ENCODE assay signal across 8 cellular contexts in genomic region chr14:60163741-60164140, GRCh38. TPM values are rescaled to one million over a fixed set of nuclear protein-coding genes. Genes with fewer than 3 reads are reported as not detected.
DNase-seq lines count a peak whose midpoint lies in the region; ATAC-seq and TF ChIP-seq lines count a peak whose summit lies in the region.

No MANE protein-coding gene starts in this region.

- H3K27me3 Mint-ChIP-seq in activated T-cell treated with anti-CD3 and anti-CD28 coated beads, Interleukin-2, amount 50 U/mL, for 72 hours (ENCODE audit: low read depth): no peaks in the 10 kb centered on the region

- intact Hi-C loops in PC-9 (cut with micrococcal nuclease; ENCODE audit: unreplicated experiment): loop anchor here (2.0 kb wide), 1 partner anchor 199 kb away; no protein-coding TSS in a partner anchor

- CTCF ChIA-PET in PC-9 (lab: Charles Lee): interaction anchor here (1.1 kb wide), 1 partner anchor 101 kb away, joined by 3 read pairs; no protein-coding TSS in a partner anchor

- no peaks in the 10 kb centered on the region for H3K27me3 ChIP-seq in PC-9 (ENCODE audit: insufficient read depth, low read depth)

- no peak for DNase-seq in activated T-cell treated with anti-CD3 and anti-CD28 coated beads, Interleukin-2, amount 50 U/mL, for 72 hours
- no peak for DNase-seq in activated T-cell treated with anti-CD3 and anti-CD28 coated beads, Interleukin-2, amount 50 U/mL, for 1 hour
- DNase-seq in PC-9: no peak
- no peak for DNase-seq in foreskin fibroblast
- peak; percentile 57 for DNase-seq in superior temporal gyrus (ENCODE audit: extremely low spot score)
- no peak for DNase-seq in GDM1 (lab: John Stamatoyannopoulos, UW)
- DNase-seq in stimulated activated CD8-positive, alpha-beta memory T cell treated with anti-CD3 and anti-CD28 coated beads, Interleukin-4, amount 100 ng/mL, for 48 hours: no peak
- no peak for DNase-seq in DMS114 treated with DMSO at 0.1 percent for 48 hours (lab: John Stamatoyannopoulos, UW; ENCODE audit: unreplicated experiment)

- H3K36me3 Mint-ChIP-seq in activated T-cell treated with anti-CD3 and anti-CD28 coated beads, Interleukin-2, amount 50 U/mL, for 72 hours (ENCODE audit: insufficient read depth in 2 of 2): peaks cover 0 to 2% of the 10 kb centered on the region in 2 donors

- peak overlapping the region; percentile 87; the same call in 1 of the 2 replicates for H3K4me3 ChIP-seq in PC-9
- H3K4me3 ChIP-seq in foreskin fibroblast (ENCODE audit: low read depth in 1 of 2, low read length in 2 of 2): peak overlapping the region; percentile 95 to 96

- POLR2A ChIA-PET in PC-9 (lab: Charles Lee; ENCODE audit: unreplicated experiment): interaction anchor here (0.6 kb wide), 1 partner anchor 425 kb away, joined by 7 read pairs; no protein-coding TSS in a partner anchor

- H3K9me2 ChIP-seq in PC-9 (ENCODE audit: insufficient read depth): no peaks in the 10 kb centered on the region

- no peak for ATAC-seq in activated T-cell treated with anti-CD3 and anti-CD28 coated beads, Interleukin-2, amount 50 U/mL, for 72 hours (replicated peaks in 1 of 2)

- peaks cover 30% of the 10 kb centered on the region for H3F3A ChIP-seq in PC-9 (ENCODE audit: insufficient read depth, low read depth)

- H3K27ac ChIP-seq in PC-9: no peak overlapping the region

- H3K27ac Mint-ChIP-seq in activated T-cell treated with anti-CD3 and anti-CD28 coated beads, Interleukin-2, amount 50 U/mL, for 72 hours: peak overlapping the region; percentile 72

- peaks cover 37% of the 10 kb centered on the region for H3K4me1 Mint-ChIP-seq in activated T-cell treated with anti-CD3 and anti-CD28 coated beads, Interleukin-2, amount 50 U/mL, for 72 hours (ENCODE audit: low read depth)

- H2AFZ ChIP-seq in PC-9: no peak overlapping the region

- TF ChIP-seq CTCF in PC-9 (conservative IDR thresholded peaks at IDR 0.05): no peak
- no peak for TF ChIP-seq CTCF in foreskin fibroblast (IDR thresholded peaks at IDR 0.05; ENCODE audit: low read depth, low read length)

- no peaks in the 10 kb centered on the region for H3K36me3 ChIP-seq in PC-9 (ENCODE audit: low read depth)

- peak overlapping the region; percentile 75 for H3K4me2 ChIP-seq in PC-9

- H4K20me1 ChIP-seq in PC-9 (ENCODE audit: insufficient read depth): no peaks in the 10 kb centered on the region

- H3K79me2 ChIP-seq in PC-9 (ENCODE audit: low read depth): peaks cover 26% of the 10 kb centered on the region

- no peaks in the 10 kb centered on the region for H3K9me3 Mint-ChIP-seq in activated T-cell treated with anti-CD3 and anti-CD28 coated beads, Interleukin-2, amount 50 U/mL, for 72 hours

- peaks cover 38% of the 10 kb centered on the region for H3K4me1 ChIP-seq in PC-9 (replicated peaks; ENCODE audit: insufficient read depth)

- BruUV-seq in PC-9 (replicated peaks; lab: Mats Ljungman, UMichigan): no TSS peak

- no peaks in the 10 kb centered on the region for H3K9me3 ChIP-seq in PC-9 (ENCODE audit: insufficient read depth, low read depth)

- peak overlapping the region; percentile 97 to 99 for H3K4me3 Mint-ChIP-seq in activated T-cell treated with anti-CD3 and anti-CD28 coated beads, Interleukin-2, amount 50 U/mL, for 72 hours

RNA-seq across cellular contexts. Expression of gene DHRS7, which starts 1.5 kb away (rescaled TPM):
- total RNA-seq in activated T-cell treated with anti-CD3 and anti-CD28 coated beads, Interleukin-2, amount 50 U/mL, for 72 hours: 10 to 100 TPM; 71.3 to 79.4 TPM
- 55.1 and 81.0 TPM in 2 replicates for total RNA-seq in PC-9 (2021)
